Comparison of ENCODE assay signal across 1 cellular context in the genomic region with DNA sequence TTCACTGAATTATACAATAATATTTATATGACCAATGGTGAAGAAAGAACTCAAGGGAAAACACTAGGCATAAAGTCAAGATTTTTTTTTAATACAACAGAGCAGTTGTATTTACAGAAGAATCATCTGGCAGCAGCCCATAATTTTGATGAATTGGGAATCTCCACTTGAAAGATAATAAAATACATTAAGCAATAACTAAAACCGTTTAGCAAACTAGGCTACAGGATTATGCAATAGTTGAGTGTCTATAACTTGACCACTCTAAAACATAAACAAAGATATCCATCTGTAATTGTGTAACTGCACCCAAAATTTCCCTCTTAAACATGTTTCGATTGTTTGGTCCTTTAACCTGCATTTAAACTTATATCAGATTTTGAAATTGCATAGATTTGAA.
TF ChIP-seq lines count a peak whose summit lies in the region.

No MANE protein-coding gene starts in this region.

TF ChIP-seq in K562, 482 proteins besides CTCF, POLR2A, EP300 and RAD21 (continued from another document):
- TF ChIP-seq, protein P1, sequence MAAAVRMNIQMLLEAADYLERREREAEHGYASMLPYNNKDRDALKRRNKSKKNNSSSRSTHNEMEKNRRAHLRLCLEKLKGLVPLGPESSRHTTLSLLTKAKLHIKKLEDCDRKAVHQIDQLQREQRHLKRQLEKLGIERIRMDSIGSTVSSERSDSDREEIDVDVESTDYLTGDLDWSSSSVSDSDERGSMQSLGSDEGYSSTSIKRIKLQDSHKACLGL (CRISPR knock-in tag; IDR thresholded peaks at IDR 0.05; ENCODE audit: borderline replicate concordance, poor library complexity, severe bottlenecking): no peak
- no peak for TF ChIP-seq ZNF785 (CRISPR knock-in tag; IDR thresholded peaks at IDR 0.05)
- TF ChIP-seq EHMT2 (IDR thresholded peaks at IDR 0.05): no peak
